19 cellular contexts compared by ENCODE assay signal in the genomic region with DNA sequence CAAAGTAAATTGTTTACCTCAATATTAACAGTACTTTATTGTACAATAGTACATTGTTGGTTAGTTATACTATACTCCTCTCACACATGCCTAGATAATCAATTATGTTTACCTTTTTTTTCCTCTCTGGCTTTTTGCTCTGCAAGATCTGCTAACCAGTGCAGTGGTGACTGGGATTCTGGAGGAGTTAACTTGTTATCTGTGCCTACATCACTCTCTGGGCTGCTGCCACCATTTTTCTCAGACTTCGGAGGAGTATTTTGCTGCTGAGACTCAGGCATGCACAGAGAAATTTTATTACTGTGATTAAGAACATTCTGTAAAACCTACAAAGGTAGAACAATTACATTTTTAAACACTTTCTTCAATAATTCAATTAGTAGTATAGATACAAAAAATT. TPM values are rescaled to one million over a fixed set of nuclear protein-coding genes. Genes with fewer than 3 reads are reported as not detected.
DNase-seq lines count a peak whose midpoint lies in the region; ATAC-seq, FAIRE-seq and TF ChIP-seq lines count a peak whose summit lies in the region.
"Had no signal": no experiment of that assay in that cellular context is flagged by ENCODE, and none has a peak within 500 bp of the region (broad histone marks: within the 10 kb centered on the region; RNA-seq: fewer than 3 reads in every experiment).

No MANE protein-coding gene starts in this region.

- no peak overlapping the region for H3K4me3 Mint-ChIP-seq in activated T-cell treated with anti-CD3 and anti-CD28 coated beads, Interleukin-2, amount 50 U/mL, for 24 hours
- no peak overlapping the region for H3K4me3 Mint-ChIP-seq in WTC11
- H3K4me3 Mint-ChIP-seq in endothelial cell (ENCODE audit: unreplicated experiment): no peak overlapping the region

- H3K4me1 ChIP-seq in testis: no peaks in the 10 kb centered on the region
- H3K4me1 ChIP-seq in small intestine (ENCODE audit: control insufficient read depth in 2 of 2, insufficient read depth in 1 of 2, low read depth in 1 of 2, low read length in 1 of 2): no peaks in the 10 kb centered on the region
- H3K4me1 ChIP-seq in Peyer's patch: no peaks in the 10 kb centered on the region

- H3K4me1 Mint-ChIP-seq in activated T-cell treated with anti-CD3 and anti-CD28 coated beads, Interleukin-2, amount 50 U/mL, for 24 hours (ENCODE audit: low read depth): no peaks in the 10 kb centered on the region
- H3K4me1 Mint-ChIP-seq in WTC11: no peaks in the 10 kb centered on the region
- no peaks in the 10 kb centered on the region for H3K4me1 Mint-ChIP-seq in endothelial cell (ENCODE audit: unreplicated experiment)

- no peak for FAIRE-seq in small intestine (lab: Jason Lieb, UNC)
- FAIRE-seq: GM12878 had no signal

- DNase-seq in activated T-cell treated with anti-CD3 and anti-CD28 coated beads, Interleukin-2, amount 50 U/mL, for 24 hours: no peak
- no peak for DNase-seq in activated T-cell treated with anti-CD3 and anti-CD28 coated beads, Interleukin-2, amount 50 U/mL, for 1 hour
- DNase-seq in WTC11 (ENCODE audit: low spot score): no peak
- no peak for DNase-seq in endothelial cell (ENCODE audit: low spot score)
- peak; percentile 60 for DNase-seq in testis
- no peak for DNase-seq in T-helper 2 cell
- DNase-seq in small intestine: no peak
- DNase-seq in Peyer's patch: no peak
- DNase-seq: 8988T; C1 segment of cervical spinal cord; DMS53; KG1; NCI-H1092; NCI-H69; NK-92 treated with Interleukin-12 subunit alpha and Interleukin-12 subunit beta, amount 100 ng/mL, for 24 hours; PC-3 had no signal

- ATAC-seq in WTC11: no peak
- ATAC-seq: GM12878, PC-3, Right ventricle myocardium inferior had no signal

- POLR2A ChIA-PET in WTC11 (lab: Charles Lee): interaction anchor here (0.7 kb wide), 1 partner anchor 261 kb away, joined by 5 read pairs; no protein-coding TSS in a partner anchor

- H3K36me3 Mint-ChIP-seq in activated T-cell treated with anti-CD3 and anti-CD28 coated beads, Interleukin-2, amount 50 U/mL, for 24 hours (ENCODE audit: low read depth): peaks cover 86% of the 10 kb centered on the region
- H3K36me3 Mint-ChIP-seq in WTC11: peaks cover 90% of the 10 kb centered on the region
- peaks cover 9% of the 10 kb centered on the region for H3K36me3 Mint-ChIP-seq in endothelial cell (ENCODE audit: low read depth, unreplicated experiment)

- no peaks in the 10 kb centered on the region for H3K27me3 Mint-ChIP-seq in activated T-cell treated with anti-CD3 and anti-CD28 coated beads, Interleukin-2, amount 50 U/mL, for 24 hours
- no peaks in the 10 kb centered on the region for H3K27me3 Mint-ChIP-seq in WTC11 (ENCODE audit: low read depth)
- H3K27me3 Mint-ChIP-seq in endothelial cell (ENCODE audit: unreplicated experiment): no peaks in the 10 kb centered on the region

- H3K27ac Mint-ChIP-seq in activated T-cell treated with anti-CD3 and anti-CD28 coated beads, Interleukin-2, amount 50 U/mL, for 24 hours: peak overlapping the region; percentile 31
- peak overlapping the region; percentile 21; the same call in 1 of the 2 replicates for H3K27ac Mint-ChIP-seq in WTC11
- H3K27ac Mint-ChIP-seq in endothelial cell (ENCODE audit: unreplicated experiment): peak overlapping the region; percentile 55

- TF ChIP-seq POLR2A in testis (IDR thresholded peaks at IDR 0.05) (no peak), Peyer's patch (IDR thresholded peaks at IDR 0.05) (no peak)

- CTCF ChIA-PET in WTC11 (lab: Charles Lee): interaction anchor here (0.7 kb wide), 1 partner anchor 174 kb away, joined by 3 read pairs; no protein-coding TSS in a partner anchor

- peak overlapping the region in 1 of 2 donors; percentile 8 for H3K27ac ChIP-seq in testis
- no peak overlapping the region for H3K27ac ChIP-seq in small intestine (ENCODE audit: low read depth in 1 of 2, low read length in 1 of 2)
- no peak overlapping the region for H3K27ac ChIP-seq in Peyer's patch
- H3K27ac ChIP-seq: HL-60 had no signal

- no peak for TF ChIP-seq CTCF in WTC11 (IDR thresholded peaks at IDR 0.05)
- TF ChIP-seq CTCF in endothelial cell (IDR thresholded peaks at IDR 0.05; ENCODE audit: unreplicated experiment): no peak
- no peak for TF ChIP-seq CTCF in testis (IDR thresholded peaks at IDR 0.05)
- no peak for TF ChIP-seq CTCF in Peyer's patch (IDR thresholded peaks at IDR 0.05)

- H3K27me3 ChIP-seq in testis (no peaks in the 10 kb centered on the region), small intestine (ENCODE audit: control insufficient read depth in 2 of 2, insufficient read depth in 2 of 2, low read length in 2 of 2) (no peaks in the 10 kb centered on the region), Peyer's patch (no peaks in the 10 kb centered on the region)

- intact Hi-C loops in testis (cut with DNase I; ENCODE audit: low total_unique reads): no loop called here

- H3K36me3 ChIP-seq in testis (ENCODE audit: low read depth, missing control alignments): no peaks in the 10 kb centered on the region
- H3K36me3 ChIP-seq in small intestine (ENCODE audit: control insufficient read depth in 2 of 2, insufficient read depth in 2 of 2, low read length in 2 of 2): peaks cover 10 to 31% of the 10 kb centered on the region in 2 donors
- peaks cover 0 to 93% (median 0%) of the 10 kb centered on the region in 3 donors for H3K36me3 ChIP-seq in Peyer's patch

- 21 to 54% methylated on average over 1 of the region's 1 CpG for WGBS in testis, 2 donors
- 62 to 82% (median 75%) methylated on average over 1 of the region's 1 CpG for WGBS in small intestine, 3 donors

- no peaks in the 10 kb centered on the region for H3K9me3 Mint-ChIP-seq in activated T-cell treated with anti-CD3 and anti-CD28 coated beads, Interleukin-2, amount 50 U/mL, for 24 hours
- no peaks in the 10 kb centered on the region for H3K9me3 Mint-ChIP-seq in WTC11
- no peaks in the 10 kb centered on the region for H3K9me3 Mint-ChIP-seq in endothelial cell (ENCODE audit: unreplicated experiment)

- H3K9me3 ChIP-seq in testis (no peaks in the 10 kb centered on the region), small intestine (ENCODE audit: control insufficient read depth, low read depth) (no peaks in the 10 kb centered on the region), Peyer's patch (no peaks in the 10 kb centered on the region)

- H3K4me3 ChIP-seq in testis (no peak overlapping the region), small intestine (ENCODE audit: low read depth in 1 of 2, low read length in 2 of 2) (no peak overlapping the region), Peyer's patch (no peak overlapping the region)
- H3K4me3 ChIP-seq: GM12878 had no signal

TF ChIP-seq in WTC11, 78 proteins besides CTCF, POLR2A, EP300 and RAD21:
- TF ChIP-seq EMX1 (CRISPR knock-in tag; IDR thresholded peaks at IDR 0.05): no peak
- no peak for TF ChIP-seq NFATC4 (CRISPR knock-in tag; IDR thresholded peaks at IDR 0.05)
- no peak for TF ChIP-seq TP53 (CRISPR knock-in tag; IDR thresholded peaks at IDR 0.05)
- no peak for TF ChIP-seq NR3C1 (CRISPR knock-in tag; conservative IDR thresholded peaks at IDR 0.05; ENCODE audit: low read depth)
- TF ChIP-seq PRRX2 (CRISPR knock-in tag; IDR thresholded peaks at IDR 0.05): no peak

RNA-seq across cellular contexts. Expression of a gene that starts 59.7 kb away (rescaled TPM):
- total RNA-seq in WTC11 (2021): 25.4 to 27.5 TPM (median 25.9 TPM) in 3 replicates
- 25.6 TPM for total RNA-seq in endothelial cell (ENCODE audit: unreplicated experiment)
- 10 to 100 TPM; 16.9 to 20.0 TPM for total RNA-seq in testis
- polyA plus RNA-seq in testis (ENCODE audit: insufficient read depth, low read depth, low replicate concordance): 18.9 TPM
- 10 to 100 TPM; 14.4 to 23.5 (median 19.9) TPM for polyA plus RNA-seq in small intestine
- 10 to 100 TPM; 10.7 to 15.8 (median 14.9) TPM for total RNA-seq in Peyer's patch
